In the genomic region with DNA sequence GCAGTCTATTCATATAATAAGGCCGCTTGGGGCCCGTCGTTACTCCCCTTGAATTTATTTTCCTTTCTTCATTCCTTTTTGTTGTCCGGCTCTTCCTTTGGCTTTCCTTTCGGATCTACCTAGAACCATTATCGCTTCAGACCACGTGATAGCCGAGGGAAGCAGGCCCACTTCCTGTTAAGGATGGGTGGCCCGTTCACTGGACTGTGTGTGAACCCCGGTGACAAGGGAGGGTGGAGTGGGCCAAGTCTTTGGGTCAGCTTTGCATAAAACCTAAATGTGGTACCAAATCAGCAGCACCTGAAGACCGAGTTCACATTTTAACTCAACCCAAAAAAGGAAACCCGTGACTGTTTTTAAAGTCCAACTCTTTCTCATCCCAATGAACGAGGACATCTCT, we compare ENCODE assay signal across 30 cellular contexts.
"Had no signal": no experiment of that assay in that cellular context is flagged by ENCODE, and none has a peak within 500 bp of the region (broad histone marks: within the 10 kb centered on the region; RNA-seq: fewer than 3 reads in every experiment).

No MANE protein-coding gene starts in this region.

- H3K27ac Mint-ChIP-seq: natural killer cell; stimulated activated memory B cell treated with anti-CD40 and anti-IgM and Interleukin-4, amounts not matched to agents 10 μg/mL and 1 μg/mL and 100 μg/mL, for 72 hours; stimulated activated naive CD8-positive, alpha-beta T cell treated with anti-CD3 and anti-CD28 coated beads, Interleukin-15, amount 100 ng/mL, for 72 hours; type B pancreatic cell had no signal

- DNase-seq: natural killer cell; nucleus accumbens; pancreas; retina; spleen; stimulated activated CD4-positive, alpha-beta T cell treated with anti-CD3 and anti-CD28 coated beads, Interleukin-12 subunit alpha, Interleukin-12 subunit beta, amount 100 ng/mL, for 4 hours; stimulated activated CD4-positive, alpha-beta T cell treated with anti-CD3 and anti-CD28 coated beads, Interleukin-1b, Interleukin-23, amount 100 ng/mL, for 48 hours; stimulated activated CD4-positive, alpha-beta T cell treated with anti-CD3 and anti-CD28 coated beads, Interleukin-4, amount 100 ng/mL, for 1 hour; stimulated activated CD4-positive, alpha-beta T cell treated with anti-CD3 and anti-CD28 coated beads, Interleukin-4, amount 100 ng/mL, for 4 hours; stimulated activated CD8-positive, alpha-beta memory T cell treated with anti-CD3 and anti-CD28 coated beads, Interleukin-4, amount 100 ng/mL, for 48 hours; stimulated activated naive CD4-positive, alpha-beta T cell; stimulated activated naive CD8-positive, alpha-beta T cell treated with anti-CD3 and anti-CD28 coated beads, Interleukin-15, amount 100 ng/mL, for 72 hours; stimulated activated naive CD8-positive, alpha-beta T cell treated with anti-CD3 and anti-CD28 coated beads, Interleukin-15, Interleukin-2, amounts not matched to agents 100 U/mL and 50 U/mL, for 24 hours; substantia nigra; testis; tibial artery; transverse colon; upper lobe of right lung; uterus had no signal

- H3K4me1 Mint-ChIP-seq: natural killer cell; stimulated activated memory B cell treated with anti-CD40 and anti-IgM and Interleukin-4, amounts not matched to agents 10 μg/mL and 1 μg/mL and 100 μg/mL, for 72 hours; stimulated activated naive CD8-positive, alpha-beta T cell treated with anti-CD3 and anti-CD28 coated beads, Interleukin-15, amount 100 ng/mL, for 72 hours had no signal

- H3K27me3 ChIP-seq: neutrophil, right atrium auricular region, suprapubic skin, testis, tibial artery, transverse colon, upper lobe of right lung, uterus had no signal

- H3K4me1 ChIP-seq: pancreas, prostate gland, right atrium auricular region, spleen, suprapubic skin, testis, tibial artery, transverse colon, upper lobe of right lung, uterus had no signal

- H3K27ac ChIP-seq: neutrophil, pancreas, prostate gland, right atrium auricular region, skin epidermis, spleen, suprapubic skin, testis, tibial artery, transverse colon, upper lobe of right lung, uterus had no signal

- H3K4me3 Mint-ChIP-seq: natural killer cell; nephron; neural crest cell; stimulated activated memory B cell treated with anti-CD40 and anti-IgM and Interleukin-4, amounts not matched to agents 10 μg/mL and 1 μg/mL and 100 μg/mL, for 72 hours; stimulated activated naive CD8-positive, alpha-beta T cell treated with anti-CD3 and anti-CD28 coated beads, Interleukin-15, amount 100 ng/mL, for 72 hours; type B pancreatic cell had no signal

- ATAC-seq: natural killer cell; pancreas; sciatic nerve; stimulated activated memory B cell treated with anti-CD40 and anti-IgM and Interleukin-4, amounts not matched to agents 10 μg/mL and 1 μg/mL and 100 μg/mL, for 72 hours; stimulated activated naive CD8-positive, alpha-beta T cell treated with anti-CD3 and anti-CD28 coated beads, Interleukin-15, amount 100 ng/mL, for 72 hours; stimulated activated naive CD8-positive, alpha-beta T cell treated with anti-CD3 and anti-CD28 coated beads, Interleukin-15, Interleukin-2, amounts not matched to agents 100 U/mL and 50 U/mL, for 24 hours; upper lobe of right lung had no signal

- H3K36me3 ChIP-seq: neutrophil, pancreas, prostate gland, right atrium auricular region, spleen, suprapubic skin, tibial artery, transverse colon, upper lobe of right lung, uterus had no signal

- H3K9me3 ChIP-seq: neutrophil, pancreas, prostate gland, right atrium auricular region, suprapubic skin, testis, tibial artery, transverse colon, upper lobe of right lung, uterus had no signal

- H3K36me3 Mint-ChIP-seq: natural killer cell; stimulated activated memory B cell treated with anti-CD40 and anti-IgM and Interleukin-4, amounts not matched to agents 10 μg/mL and 1 μg/mL and 100 μg/mL, for 72 hours; type B pancreatic cell had no signal

- H3K9me3 Mint-ChIP-seq: natural killer cell; neural crest cell; stimulated activated naive CD8-positive, alpha-beta T cell treated with anti-CD3 and anti-CD28 coated beads, Interleukin-15, amount 100 ng/mL, for 72 hours; type B pancreatic cell had no signal

- FAIRE-seq: pancreas had no signal

- H3K4me3 ChIP-seq: pancreas, prostate gland, right atrium auricular region, skin epidermis, smooth muscle cell, spleen, suprapubic skin, testis, tibial artery, transverse colon, upper lobe of right lung, uterus had no signal

- H3K4me2 ChIP-seq: smooth muscle cell had no signal
